8 cellular contexts compared by ENCODE assay signal in genomic region chr14:33792387-33793368, GRCh38.
A peak's percentile ranks its signal among the peaks of the same experiment; 100 is the strongest.
DNase-seq lines count a peak whose midpoint lies in the region; FAIRE-seq and TF ChIP-seq lines count a peak whose summit lies in the region.

No MANE protein-coding gene starts in this region.

- peak overlapping the region; percentile 26 for H3K27ac ChIP-seq in left ventricle myocardium inferior (replicated peaks)
- no peak overlapping the region for H3K27ac ChIP-seq in vagina

- H3K4me3 ChIP-seq in left ventricle myocardium inferior: peak overlapping the region; percentile 52
- peak overlapping the region; percentile 12 to 30 for H3K4me3 ChIP-seq in vagina

- H3K9me3 ChIP-seq in left ventricle myocardium inferior (replicated peaks): no peaks in the 10 kb centered on the region
- no peaks in the 10 kb centered on the region for H3K9me3 ChIP-seq in vagina

- intact Hi-C loops in left ventricle myocardium inferior (cut with micrococcal nuclease) (loop anchor here (5.0 kb wide), 1 partner anchor 1215 kb away; no protein-coding TSS in a partner anchor), vagina (cut with DNase I) (no loop called here)

- H3K27me3 Mint-ChIP-seq in T-helper 1 cell treated with Interleukin-12 subunit alpha and Interleukin-12 subunit beta and Interleukin-4 antibody, amounts not matched to agents 30 μg/mL and 1 μg/mL, for 36 hours (ENCODE audit: low read depth): peaks cover 51% of the 10 kb centered on the region

- H3K36me3 ChIP-seq in left ventricle myocardium inferior (no peaks in the 10 kb centered on the region), vagina (no peaks in the 10 kb centered on the region)

- no peaks in the 10 kb centered on the region for H3K36me3 Mint-ChIP-seq in T-helper 1 cell treated with Interleukin-12 subunit alpha and Interleukin-12 subunit beta and Interleukin-4 antibody, amounts not matched to agents 30 μg/mL and 1 μg/mL, for 36 hours (ENCODE audit: low read depth)

- TF ChIP-seq CTCF in left ventricle myocardium inferior (IDR thresholded peaks at IDR 0.05; ENCODE audit: borderline replicate concordance): peak; percentile 94
- TF ChIP-seq CTCF in vagina (IDR thresholded peaks at IDR 0.05): peak; percentile 77 to 94 (median 86)

- H3K27me3 ChIP-seq in left ventricle myocardium inferior (ENCODE audit: low read depth) (no peaks in the 10 kb centered on the region), vagina (no peaks in the 10 kb centered on the region)

- H3K27ac Mint-ChIP-seq in T-helper 1 cell treated with Interleukin-12 subunit alpha and Interleukin-12 subunit beta and Interleukin-4 antibody, amounts not matched to agents 30 μg/mL and 1 μg/mL, for 36 hours: peak overlapping the region; percentile 69

- DNase-seq in DMS53 (lab: John Stamatoyannopoulos, UW) (peak; percentile 75), H54 (ENCODE audit: insufficient read length, low spot score) (peak; percentile 44), NCI-H128 (lab: John Stamatoyannopoulos, UW; ENCODE audit: unreplicated experiment) (peak; percentile 69), amniotic stem cell (lab: John Stamatoyannopoulos, UW) (peak; percentile 42), left ventricle myocardium inferior (peak; percentile 81), pulmonary artery endothelial cell (ENCODE audit: low read depth, low spot score) (peak; percentile 52), vagina (ENCODE audit: extremely low spot score in 2 of 2) (no peak)

- peak overlapping the region; percentile 71 for H3K4me3 Mint-ChIP-seq in T-helper 1 cell treated with Interleukin-12 subunit alpha and Interleukin-12 subunit beta and Interleukin-4 antibody, amounts not matched to agents 30 μg/mL and 1 μg/mL, for 36 hours

- TF ChIP-seq POLR2A in H54 (IDR thresholded peaks at IDR 0.05; ENCODE audit: low read depth, low read length) (no peak), vagina (IDR thresholded peaks at IDR 0.05) (no peak)

- peaks cover 22% of the 10 kb centered on the region for H3K4me1 Mint-ChIP-seq in T-helper 1 cell treated with Interleukin-12 subunit alpha and Interleukin-12 subunit beta and Interleukin-4 antibody, amounts not matched to agents 30 μg/mL and 1 μg/mL, for 36 hours (ENCODE audit: low read depth)

- peak; percentile 79 for FAIRE-seq in H54 (lab: Jason Lieb, UNC)

- no peaks in the 10 kb centered on the region for H3K9me3 Mint-ChIP-seq in T-helper 1 cell treated with Interleukin-12 subunit alpha and Interleukin-12 subunit beta and Interleukin-4 antibody, amounts not matched to agents 30 μg/mL and 1 μg/mL, for 36 hours

- H3K4me1 ChIP-seq in left ventricle myocardium inferior: peaks cover 11% of the 10 kb centered on the region
- H3K4me1 ChIP-seq in vagina: peaks cover 12% of the 10 kb centered on the region

Comparison
In these comparisons a context has a peak if more than half of its experiments do, and no peak if none do; other contexts are left out.
1. DNase-seq: peak in DMS53 (single experiment), H54 (single experiment), NCI-H128 (single experiment), amniotic stem cell (single experiment), left ventricle myocardium inferior (single experiment) and pulmonary artery endothelial cell (single experiment); none in vagina (0 of 2).